In the genomic region with DNA sequence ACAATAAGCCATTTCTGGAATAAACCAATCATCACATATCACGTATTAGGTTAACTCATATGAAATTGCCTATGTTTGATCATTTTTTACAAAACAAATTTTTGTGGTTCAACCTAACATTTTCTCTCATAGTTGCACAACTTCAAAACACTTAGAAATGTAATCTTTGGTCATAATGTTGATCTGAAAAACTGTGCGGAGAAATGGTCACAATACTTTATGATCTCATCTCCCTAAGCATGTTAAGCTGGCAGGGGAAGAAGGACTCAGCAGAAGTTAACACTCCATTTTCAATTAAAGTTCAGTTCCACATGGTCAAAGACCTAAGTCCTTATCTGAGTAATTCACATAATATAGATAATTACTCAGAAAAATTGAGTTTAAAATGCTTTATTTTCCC, we compare ENCODE assay signal across 20 cellular contexts.
DNase-seq lines count a peak whose midpoint lies in the region; ATAC-seq and TF ChIP-seq lines count a peak whose summit lies in the region.
"Had no signal": no experiment of that assay in that cellular context is flagged by ENCODE, and none has a peak within 500 bp of the region (broad histone marks: within the 10 kb centered on the region; RNA-seq: fewer than 3 reads in every experiment).

No MANE protein-coding gene starts in this region.

- peaks cover 7% of the 10 kb centered on the region for H3K9me3 Mint-ChIP-seq in activated CD4-positive, alpha-beta memory T cell treated with anti-CD3 and anti-CD28 coated beads for 36 hours

- peaks cover 2% of the 10 kb centered on the region for H3K27me3 Mint-ChIP-seq in activated CD4-positive, alpha-beta memory T cell treated with anti-CD3 and anti-CD28 coated beads for 36 hours

- ATAC-seq in HG03097 (IDR thresholded peaks at IDR 0.05; ENCODE audit: low FRiP score, unreplicated experiment) (no peak), HG02678 (IDR thresholded peaks at IDR 0.05; ENCODE audit: unreplicated experiment) (no peak), HG03108 (IDR thresholded peaks at IDR 0.05; ENCODE audit: unreplicated experiment) (no peak)
- ATAC-seq: HCT116 had no signal

- DNase-seq in AG04449 (ENCODE audit: low read depth, low spot score) = peak; percentile 5
- DNase-seq in GM03348 (ENCODE audit: low spot score) = peak; percentile 60
- peak; percentile 3 for DNase-seq in astrocyte of the hippocampus (ENCODE audit: low read depth, low spot score)
- peak; percentile 64 for DNase-seq in fibroblast of the aortic adventitia (ENCODE audit: low read depth)
- no peak for DNase-seq in activated CD4-positive, alpha-beta memory T cell treated with anti-CD3 and anti-CD28 coated beads for 36 hours
- DNase-seq: 8988T, AML-193, COR-L47, DMS153, KG1, NCI-H1048, NCI-H146, NCI-H2081, NCI-H510A, NCI-H774, PC-9 had no signal

- intact Hi-C loops in activated CD4-positive, alpha-beta memory T cell treated with anti-CD3 and anti-CD28 coated beads for 36 hours (cut with micrococcal nuclease) = no loop called here

- TF ChIP-seq CTCF in AG04449 (IDR thresholded peaks at IDR 0.05; ENCODE audit: insufficient read depth, low read length, missing control alignments) (no peak), fibroblast of the aortic adventitia (IDR thresholded peaks at IDR 0.05; ENCODE audit: insufficient read depth, low read length) (no peak)

- no peak overlapping the region for H3K27ac Mint-ChIP-seq in activated CD4-positive, alpha-beta memory T cell treated with anti-CD3 and anti-CD28 coated beads for 36 hours

- no peak overlapping the region for H3K4me3 ChIP-seq in AG04449 (ENCODE audit: low read depth, low read length)
- no peak overlapping the region for H3K4me3 ChIP-seq in fibroblast of the aortic adventitia (ENCODE audit: low read depth, low read length)
- H3K4me3 ChIP-seq: PC-9 had no signal

- POLR2A ChIA-PET in AG04449 (lab: Yijun Ruan, JAX) = no interaction called here
- POLR2A ChIA-PET in activated CD4-positive, alpha-beta memory T cell treated with anti-CD3 and anti-CD28 coated beads for 36 hours (lab: Charles Lee) = no interaction called here

- H3K36me3 Mint-ChIP-seq in activated CD4-positive, alpha-beta memory T cell treated with anti-CD3 and anti-CD28 coated beads for 36 hours = no peaks in the 10 kb centered on the region

- H3K4me1 Mint-ChIP-seq in activated CD4-positive, alpha-beta memory T cell treated with anti-CD3 and anti-CD28 coated beads for 36 hours (ENCODE audit: low read depth) = no peaks in the 10 kb centered on the region

- CTCF ChIA-PET in AG04449 (lab: Yijun Ruan, JAX) = interaction anchor here (1.3 kb wide), 1 partner anchor 28 kb away, joined by 3 read pairs; no protein-coding TSS in a partner anchor
- CTCF ChIA-PET in activated CD4-positive, alpha-beta memory T cell treated with anti-CD3 and anti-CD28 coated beads for 36 hours (lab: Charles Lee) = no interaction called here

- no peak overlapping the region for H3K4me3 Mint-ChIP-seq in activated CD4-positive, alpha-beta memory T cell treated with anti-CD3 and anti-CD28 coated beads for 36 hours
